ENCODE assay signal across 1 cellular context in genomic region chr5:178859625-178860521, GRCh38.
TF ChIP-seq lines count a peak whose summit lies in the region.

ZNF354B (plus strand) TSS chr5:178859953; CDS start chr5:178861048, 1,095 bp downstream.

TF ChIP-seq in HepG2, 621 proteins besides CTCF, POLR2A, EP300 and RAD21 (continued from another document and continues in another):
- TF ChIP-seq, protein P1, sequence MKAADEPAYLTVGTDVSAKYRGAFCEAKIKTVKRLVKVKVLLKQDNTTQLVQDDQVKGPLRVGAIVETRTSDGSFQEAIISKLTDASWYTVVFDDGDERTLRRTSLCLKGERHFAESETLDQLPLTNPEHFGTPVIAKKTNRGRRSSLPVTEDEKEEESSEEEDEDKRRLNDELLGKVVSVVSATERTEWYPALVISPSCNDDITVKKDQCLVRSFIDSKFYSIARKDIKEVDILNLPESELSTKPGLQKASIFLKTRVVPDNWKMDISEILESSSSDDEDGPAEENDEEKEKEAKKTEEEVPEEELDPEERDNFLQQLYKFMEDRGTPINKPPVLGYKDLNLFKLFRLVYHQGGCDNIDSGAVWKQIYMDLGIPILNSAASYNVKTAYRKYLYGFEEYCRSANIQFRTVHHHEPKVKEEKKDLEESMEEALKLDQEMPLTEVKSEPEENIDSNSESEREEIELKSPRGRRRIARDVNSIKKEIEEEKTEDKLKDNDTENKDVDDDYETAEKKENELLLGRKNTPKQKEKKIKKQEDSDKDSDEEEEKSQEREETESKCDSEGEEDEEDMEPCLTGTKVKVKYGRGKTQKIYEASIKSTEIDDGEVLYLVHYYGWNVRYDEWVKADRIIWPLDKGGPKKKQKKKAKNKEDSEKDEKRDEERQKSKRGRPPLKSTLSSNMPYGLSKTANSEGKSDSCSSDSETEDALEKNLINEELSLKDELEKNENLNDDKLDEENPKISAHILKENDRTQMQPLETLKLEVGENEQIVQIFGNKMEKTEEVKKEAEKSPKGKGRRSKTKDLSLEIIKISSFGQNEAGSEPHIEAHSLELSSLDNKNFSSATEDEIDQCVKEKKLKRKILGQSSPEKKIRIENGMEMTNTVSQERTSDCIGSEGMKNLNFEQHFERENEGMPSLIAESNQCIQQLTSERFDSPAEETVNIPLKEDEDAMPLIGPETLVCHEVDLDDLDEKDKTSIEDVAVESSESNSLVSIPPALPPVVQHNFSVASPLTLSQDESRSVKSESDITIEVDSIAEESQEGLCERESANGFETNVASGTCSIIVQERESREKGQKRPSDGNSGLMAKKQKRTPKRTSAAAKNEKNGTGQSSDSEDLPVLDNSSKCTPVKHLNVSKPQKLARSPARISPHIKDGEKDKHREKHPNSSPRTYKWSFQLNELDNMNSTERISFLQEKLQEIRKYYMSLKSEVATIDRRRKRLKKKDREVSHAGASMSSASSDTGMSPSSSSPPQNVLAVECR (CRISPR knock-in tag; IDR thresholded peaks at IDR 0.05; ENCODE audit: borderline replicate concordance) = peak; percentile 79; the same call in 1 of the 2 replicates
- TF ChIP-seq ZNF547 (CRISPR knock-in tag; IDR thresholded peaks at IDR 0.05) (peak; percentile 43; the same call in 1 of the 2 replicates), E2F2 (CRISPR knock-in tag; IDR thresholded peaks at IDR 0.05; ENCODE audit: borderline replicate concordance) (0 out of 2 replicates have a peak, but pooled peaks have one; percentile 18), ZFP36 (IDR thresholded peaks at IDR 0.05; ENCODE audit: borderline replicate concordance, low read depth, low read length, partially characterized antibody) (no peak), ZNF382 (CRISPR knock-in tag; IDR thresholded peaks at IDR 0.05; ENCODE audit: borderline replicate concordance) (no peak), ZNF557 (CRISPR knock-in tag; IDR thresholded peaks at IDR 0.05) (no peak), GZF1 (CRISPR knock-in tag; IDR thresholded peaks at IDR 0.05) (peak; percentile 58; the same call in 1 of the 2 replicates), KLF11 (CRISPR knock-in tag; IDR thresholded peaks at IDR 0.05) (0 out of 2 replicates have a peak, but pooled peaks have one; percentile 80), MZF1 (CRISPR knock-in tag; IDR thresholded peaks at IDR 0.05; ENCODE audit: borderline replicate concordance) (no peak), PAWR (CRISPR knock-in tag; IDR thresholded peaks at IDR 0.05; ENCODE audit: borderline replicate concordance) (no peak), SIN3B (IDR thresholded peaks at IDR 0.05; ENCODE audit: low read length) (no peak), ZNF354B (CRISPR knock-in tag; IDR thresholded peaks at IDR 0.05) (no peak), ZFYVE20 (CRISPR knock-in tag; IDR thresholded peaks at IDR 0.05; ENCODE audit: borderline replicate concordance, low read depth) (0 out of 2 replicates have a peak, but pooled peaks have one; percentile 63), ARNT2 (CRISPR knock-in tag; IDR thresholded peaks at IDR 0.05; ENCODE audit: low read depth) (peak; percentile 86), NFE2L2 (IDR thresholded peaks at IDR 0.05; ENCODE audit: low read length) (no peak), IKZF5 (CRISPR knock-in tag; IDR thresholded peaks at IDR 0.05) (peak; percentile 46; the same call in 1 of the 2 replicates), KDM5B (CRISPR knock-in tag; IDR thresholded peaks at IDR 0.05; ENCODE audit: borderline replicate concordance) (peak; percentile 71; the same call in 1 of the 2 replicates), ARHGAP35 (CRISPR knock-in tag; IDR thresholded peaks at IDR 0.05; ENCODE audit: borderline replicate concordance) (peak; percentile 72; the same call in 1 of the 2 replicates), PTBP1 (IDR thresholded peaks at IDR 0.05; ENCODE audit: low read depth, low read length, poor library complexity, severe bottlenecking) (no peak), NONO (IDR thresholded peaks at IDR 0.05) (no peak), NONO (CRISPR knock-in tag; conservative IDR thresholded peaks at IDR 0.05) (peak; percentile 65), ZNF691 (CRISPR knock-in tag; IDR thresholded peaks at IDR 0.05; ENCODE audit: borderline replicate concordance, low read depth) (peak; percentile 45; the same call in 1 of the 2 replicates), ZNF83 (CRISPR knock-in tag; IDR thresholded peaks at IDR 0.05; ENCODE audit: borderline replicate concordance) (no peak), ZNF749 (CRISPR knock-in tag; IDR thresholded peaks at IDR 0.05; ENCODE audit: borderline replicate concordance) (0 out of 2 replicates have a peak, but pooled peaks have one; percentile 66), ELK4 (CRISPR knock-in tag; IDR thresholded peaks at IDR 0.05; ENCODE audit: borderline replicate concordance) (no peak), MYNN (CRISPR knock-in tag; IDR thresholded peaks at IDR 0.05; ENCODE audit: low read depth) (no peak), ZUFSP (CRISPR knock-in tag; IDR thresholded peaks at IDR 0.05; ENCODE audit: borderline replicate concordance) (no peak), ZNF776 (CRISPR knock-in tag; IDR thresholded peaks at IDR 0.05) (peak; percentile 56; the same call in 1 of the 2 replicates), ZNF678 (CRISPR knock-in tag; IDR thresholded peaks at IDR 0.05) (no peak), CREB1 (IDR thresholded peaks at IDR 0.05) (0 out of 2 replicates have a peak, but pooled peaks have one; percentile 36), CREB1 (CRISPR knock-in tag; IDR thresholded peaks at IDR 0.05) (peak; percentile 67), MAFG (CRISPR knock-in tag; IDR thresholded peaks at IDR 0.05) (no peak)
- TF ChIP-seq, protein P2, sequence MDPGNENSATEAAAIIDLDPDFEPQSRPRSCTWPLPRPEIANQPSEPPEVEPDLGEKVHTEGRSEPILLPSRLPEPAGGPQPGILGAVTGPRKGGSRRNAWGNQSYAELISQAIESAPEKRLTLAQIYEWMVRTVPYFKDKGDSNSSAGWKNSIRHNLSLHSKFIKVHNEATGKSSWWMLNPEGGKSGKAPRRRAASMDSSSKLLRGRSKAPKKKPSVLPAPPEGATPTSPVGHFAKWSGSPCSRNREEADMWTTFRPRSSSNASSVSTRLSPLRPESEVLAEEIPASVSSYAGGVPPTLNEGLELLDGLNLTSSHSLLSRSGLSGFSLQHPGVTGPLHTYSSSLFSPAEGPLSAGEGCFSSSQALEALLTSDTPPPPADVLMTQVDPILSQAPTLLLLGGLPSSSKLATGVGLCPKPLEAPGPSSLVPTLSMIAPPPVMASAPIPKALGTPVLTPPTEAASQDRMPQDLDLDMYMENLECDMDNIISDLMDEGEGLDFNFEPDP (CRISPR knock-in tag; conservative IDR thresholded peaks at IDR 0.05) = no peak
- TF ChIP-seq, protein P3, sequence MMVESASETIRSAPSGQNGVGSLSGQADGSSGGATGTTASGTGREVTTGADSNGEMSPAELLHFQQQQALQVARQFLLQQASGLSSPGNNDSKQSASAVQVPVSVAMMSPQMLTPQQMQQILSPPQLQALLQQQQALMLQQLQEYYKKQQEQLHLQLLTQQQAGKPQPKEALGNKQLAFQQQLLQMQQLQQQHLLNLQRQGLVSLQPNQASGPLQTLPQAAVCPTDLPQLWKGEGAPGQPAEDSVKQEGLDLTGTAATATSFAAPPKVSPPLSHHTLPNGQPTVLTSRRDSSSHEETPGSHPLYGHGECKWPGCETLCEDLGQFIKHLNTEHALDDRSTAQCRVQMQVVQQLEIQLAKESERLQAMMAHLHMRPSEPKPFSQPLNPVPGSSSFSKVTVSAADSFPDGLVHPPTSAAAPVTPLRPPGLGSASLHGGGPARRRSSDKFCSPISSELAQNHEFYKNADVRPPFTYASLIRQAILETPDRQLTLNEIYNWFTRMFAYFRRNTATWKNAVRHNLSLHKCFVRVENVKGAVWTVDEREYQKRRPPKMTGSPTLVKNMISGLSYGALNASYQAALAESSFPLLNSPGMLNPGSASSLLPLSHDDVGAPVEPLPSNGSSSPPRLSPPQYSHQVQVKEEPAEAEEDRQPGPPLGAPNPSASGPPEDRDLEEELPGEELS (CRISPR knock-in tag; IDR thresholded peaks at IDR 0.05) = no peak; the same call in 1 of the 2 replicates
- TF ChIP-seq, protein P4, sequence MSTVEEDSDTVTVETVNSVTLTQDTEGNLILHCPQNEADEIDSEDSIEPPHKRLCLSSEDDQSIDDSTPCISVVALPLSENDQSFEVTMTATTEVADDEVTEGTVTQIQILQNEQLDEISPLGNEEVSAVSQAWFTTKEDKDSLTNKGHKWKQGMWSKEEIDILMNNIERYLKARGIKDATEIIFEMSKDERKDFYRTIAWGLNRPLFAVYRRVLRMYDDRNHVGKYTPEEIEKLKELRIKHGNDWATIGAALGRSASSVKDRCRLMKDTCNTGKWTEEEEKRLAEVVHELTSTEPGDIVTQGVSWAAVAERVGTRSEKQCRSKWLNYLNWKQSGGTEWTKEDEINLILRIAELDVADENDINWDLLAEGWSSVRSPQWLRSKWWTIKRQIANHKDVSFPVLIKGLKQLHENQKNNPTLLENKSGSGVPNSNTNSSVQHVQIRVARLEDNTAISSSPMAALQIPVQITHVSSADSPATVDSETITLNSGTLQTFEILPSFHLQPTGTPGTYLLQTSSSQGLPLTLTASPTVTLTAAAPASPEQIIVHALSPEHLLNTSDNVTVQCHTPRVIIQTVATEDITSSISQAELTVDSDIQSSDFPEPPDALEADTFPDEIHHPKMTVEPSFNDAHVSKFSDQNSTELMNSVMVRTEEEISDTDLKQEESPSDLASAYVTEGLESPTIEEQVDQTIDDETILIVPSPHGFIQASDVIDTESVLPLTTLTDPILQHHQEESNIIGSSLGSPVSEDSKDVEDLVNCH (CRISPR knock-in tag; IDR thresholded peaks at IDR 0.05) = no peak
- TF ChIP-seq, protein P5, sequence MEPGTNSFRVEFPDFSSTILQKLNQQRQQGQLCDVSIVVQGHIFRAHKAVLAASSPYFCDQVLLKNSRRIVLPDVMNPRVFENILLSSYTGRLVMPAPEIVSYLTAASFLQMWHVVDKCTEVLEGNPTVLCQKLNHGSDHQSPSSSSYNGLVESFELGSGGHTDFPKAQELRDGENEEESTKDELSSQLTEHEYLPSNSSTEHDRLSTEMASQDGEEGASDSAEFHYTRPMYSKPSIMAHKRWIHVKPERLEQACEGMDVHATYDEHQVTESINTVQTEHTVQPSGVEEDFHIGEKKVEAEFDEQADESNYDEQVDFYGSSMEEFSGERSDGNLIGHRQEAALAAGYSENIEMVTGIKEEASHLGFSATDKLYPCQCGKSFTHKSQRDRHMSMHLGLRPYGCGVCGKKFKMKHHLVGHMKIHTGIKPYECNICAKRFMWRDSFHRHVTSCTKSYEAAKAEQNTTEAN (CRISPR knock-in tag; conservative IDR thresholded peaks at IDR 0.05) = peak; percentile 80
- TF ChIP-seq, protein P6, sequence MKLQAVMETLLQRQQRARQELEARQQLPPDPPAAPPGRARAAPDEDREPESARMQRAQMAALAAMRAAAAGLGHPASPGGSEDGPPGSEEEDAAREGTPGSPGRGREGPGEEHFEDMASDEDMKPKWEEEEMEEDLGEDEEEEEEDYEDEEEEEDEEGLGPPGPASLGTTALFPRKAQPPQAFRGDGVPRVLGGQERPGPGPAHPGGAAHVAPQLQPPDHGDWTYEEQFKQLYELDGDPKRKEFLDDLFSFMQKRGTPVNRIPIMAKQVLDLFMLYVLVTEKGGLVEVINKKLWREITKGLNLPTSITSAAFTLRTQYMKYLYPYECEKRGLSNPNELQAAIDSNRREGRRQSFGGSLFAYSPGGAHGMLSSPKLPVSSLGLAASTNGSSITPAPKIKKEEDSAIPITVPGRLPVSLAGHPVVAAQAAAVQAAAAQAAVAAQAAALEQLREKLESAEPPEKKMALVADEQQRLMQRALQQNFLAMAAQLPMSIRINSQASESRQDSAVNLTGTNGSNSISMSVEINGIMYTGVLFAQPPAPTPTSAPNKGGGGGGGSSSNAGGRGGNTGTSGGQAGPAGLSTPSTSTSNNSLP (IDR thresholded peaks at IDR 0.05; ENCODE audit: low read depth, low read length) = no peak
